In the genomic region with DNA sequence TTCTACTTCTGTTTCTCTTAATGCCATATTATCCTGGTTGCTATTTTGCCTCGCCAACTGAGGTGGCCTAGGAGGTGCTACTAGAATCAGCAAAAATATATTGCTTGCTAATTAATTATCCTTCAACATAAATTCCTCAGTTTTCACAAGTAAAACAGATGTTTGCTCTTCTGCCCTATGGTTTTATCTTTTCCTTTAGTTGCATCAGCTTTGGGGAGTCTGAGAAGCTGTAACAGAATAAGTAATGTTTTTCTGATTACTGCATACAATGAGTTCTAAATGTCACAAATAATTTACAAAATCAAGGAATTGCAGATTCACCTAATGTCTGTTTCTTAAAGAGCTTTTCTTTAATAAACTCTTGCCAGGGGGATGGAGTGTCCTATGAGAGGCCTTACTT, we compare ENCODE assay signal across 26 cellular contexts. TPM values are rescaled to one million over a fixed set of nuclear protein-coding genes. Genes with fewer than 3 reads are reported as not detected.
"Had no signal": no experiment of that assay in that cellular context is flagged by ENCODE, and none has a peak within 500 bp of the region (broad histone marks: within the 10 kb centered on the region; RNA-seq: fewer than 3 reads in every experiment).

No MANE protein-coding gene starts in this region.

- H3K27ac ChIP-seq: epithelial cell of prostate, gastrocnemius medialis, lower lobe of right lung, ovary, psoas muscle, sigmoid colon, spleen, suprapubic skin, transverse colon, upper lobe of right lung, uterus had no signal

- H3K4me1 ChIP-seq: spleen, suprapubic skin, uterus had no signal

- ATAC-seq: esophagus mucosa; gastrocnemius medialis; left ventricle myocardium superior; lower lobe of right lung; naive thymus-derived CD8-positive, alpha-beta T cell; psoas muscle; right cardiac atrium; stimulated activated naive CD8-positive, alpha-beta T cell treated with anti-CD3 and anti-CD28 coated beads, Interleukin-15, amount 100 ng/mL, for 72 hours; upper lobe of right lung had no signal

- H3K9me3 ChIP-seq: gastrocnemius medialis, lower lobe of right lung, ovary, psoas muscle, sigmoid colon, spleen, suprapubic skin, transverse colon, upper lobe of right lung, uterus had no signal

- H3K4me3 ChIP-seq: gastrocnemius medialis, lower lobe of right lung, ovary, psoas muscle, sigmoid colon, spleen, suprapubic skin, transverse colon, upper lobe of right lung, uterus had no signal

- DNase-seq: effector CD8-positive, alpha-beta T cell; endodermal cell; gastrocnemius medialis; head of caudate nucleus; left ventricle myocardium superior; lower lobe of right lung; naive thymus-derived CD8-positive, alpha-beta T cell; nephron progenitor cell; occipital lobe; ovary; posterior cingulate gyrus; psoas muscle; right cardiac atrium; sigmoid colon; spleen; stimulated activated CD4-positive, alpha-beta T cell treated with anti-CD3 and anti-CD28 coated beads, Interleukin-2, amount 100 ng/mL, for 48 hours; stimulated activated naive CD4-positive, alpha-beta T cell; stimulated activated naive CD8-positive, alpha-beta T cell treated with anti-CD3 and anti-CD28 coated beads, Interleukin-15, amount 100 ng/mL, for 72 hours; transverse colon; upper lobe of right lung; uterus had no signal

- H3K36me3 ChIP-seq: gastrocnemius medialis, lower lobe of right lung, ovary, sigmoid colon, spleen, suprapubic skin, transverse colon, upper lobe of right lung, uterus had no signal

- FAIRE-seq: colon, keratinocyte had no signal

- H3K27me3 ChIP-seq: gastrocnemius medialis, ovary, sigmoid colon, spleen, suprapubic skin, transverse colon, upper lobe of right lung, uterus had no signal

RNA-seq across cellular contexts. Expression of a gene that starts 36.7 kb away (rescaled TPM):
- total RNA-seq: naive thymus-derived CD8-positive, alpha-beta T cell had no signal
- polyA plus RNA-seq: naive thymus-derived CD8-positive, alpha-beta T cell had no signal
